In genomic region chr22:26480611-26480932, GRCh38 we compare ENCODE assay signal across 13 cellular contexts. TPM values are rescaled to one million over a fixed set of nuclear protein-coding genes. Genes with fewer than 3 reads are reported as not detected.
DNase-seq lines count a peak whose midpoint lies in the region; ATAC-seq and TF ChIP-seq lines count a peak whose summit lies in the region.
"Had no signal": no experiment of that assay in that cellular context is flagged by ENCODE, and none has a peak within 500 bp of the region (broad histone marks: within the 10 kb centered on the region; RNA-seq: fewer than 3 reads in every experiment).

No MANE protein-coding gene starts in this region.

- TF ChIP-seq CTCF in natural killer cell (IDR thresholded peaks at IDR 0.05): no peak

- peak overlapping the region; percentile 95 for H3K4me3 Mint-ChIP-seq in activated T-helper 1 cell treated with anti-CD3 and anti-CD28 coated beads, Interleukin-12 subunit alpha, Interleukin-12 subunit beta, Interleukin-2, Interleukin-4 antibody, amounts not matched to agents 30 ng/mL and 10 ng/mL and 1 ng/mL, durations not matched to agents 14 hours and 24 hours and 36 hours
- peak overlapping the region; percentile 2 for H3K4me3 Mint-ChIP-seq in natural killer cell

- no peak for ATAC-seq in natural killer cell
- no peak for ATAC-seq in GM19035 (IDR thresholded peaks at IDR 0.05; ENCODE audit: unreplicated experiment)
- no peak for ATAC-seq in GM18502 (IDR thresholded peaks at IDR 0.05; ENCODE audit: poor library complexity, unreplicated experiment)

- H3K27ac Mint-ChIP-seq in activated T-helper 1 cell treated with anti-CD3 and anti-CD28 coated beads, Interleukin-12 subunit alpha, Interleukin-12 subunit beta, Interleukin-2, Interleukin-4 antibody, amounts not matched to agents 30 ng/mL and 10 ng/mL and 1 ng/mL, durations not matched to agents 14 hours and 24 hours and 36 hours: peak overlapping the region; percentile 94
- H3K27ac Mint-ChIP-seq in natural killer cell: no peak overlapping the region

- no peaks in the 10 kb centered on the region for H3K27me3 Mint-ChIP-seq in activated T-helper 1 cell treated with anti-CD3 and anti-CD28 coated beads, Interleukin-12 subunit alpha, Interleukin-12 subunit beta, Interleukin-2, Interleukin-4 antibody, amounts not matched to agents 30 ng/mL and 10 ng/mL and 1 ng/mL, durations not matched to agents 14 hours and 24 hours and 36 hours (ENCODE audit: insufficient read depth)
- no peaks in the 10 kb centered on the region for H3K27me3 Mint-ChIP-seq in natural killer cell (ENCODE audit: low read depth in 2 of 2)

- H3K4me3 ChIP-seq in BLaER1 (peak overlapping the region; percentile 90), HUES6 (ENCODE audit: low read depth, low read length) (peak overlapping the region; percentile 30; the same call in 1 of the 2 replicates)

- H4K20me1 ChIP-seq in BLaER1: no peaks in the 10 kb centered on the region

- H3K9me3 Mint-ChIP-seq in activated T-helper 1 cell treated with anti-CD3 and anti-CD28 coated beads, Interleukin-12 subunit alpha, Interleukin-12 subunit beta, Interleukin-2, Interleukin-4 antibody, amounts not matched to agents 30 ng/mL and 10 ng/mL and 1 ng/mL, durations not matched to agents 14 hours and 24 hours and 36 hours: no peaks in the 10 kb centered on the region
- H3K9me3 Mint-ChIP-seq in natural killer cell: no peaks in the 10 kb centered on the region

- H3K27me3 ChIP-seq in BLaER1 (no peaks in the 10 kb centered on the region), HUES6 (ENCODE audit: control insufficient read depth, insufficient read depth, low read length) (no peaks in the 10 kb centered on the region)
- H3K27me3 ChIP-seq: neutrophil had no signal

- peaks cover 82% of the 10 kb centered on the region for H3K4me1 Mint-ChIP-seq in activated T-helper 1 cell treated with anti-CD3 and anti-CD28 coated beads, Interleukin-12 subunit alpha, Interleukin-12 subunit beta, Interleukin-2, Interleukin-4 antibody, amounts not matched to agents 30 ng/mL and 10 ng/mL and 1 ng/mL, durations not matched to agents 14 hours and 24 hours and 36 hours (ENCODE audit: low read depth)
- peaks cover 63% of the 10 kb centered on the region in 2 donors for H3K4me1 Mint-ChIP-seq in natural killer cell

- peaks cover 20% of the 10 kb centered on the region for H3K4me1 ChIP-seq in BLaER1
- peaks cover 29% of the 10 kb centered on the region for H3K4me1 ChIP-seq in HUES6 (ENCODE audit: control insufficient read depth, insufficient read depth, low read length)

- intact Hi-C loops in activated T-helper 1 cell treated with anti-CD3 and anti-CD28 coated beads, Interleukin-12 subunit alpha, Interleukin-12 subunit beta, Interleukin-2, Interleukin-4 antibody, amounts not matched to agents 30 ng/mL and 10 ng/mL and 1 ng/mL, durations not matched to agents 14 hours and 24 hours and 36 hours (cut with micrococcal nuclease): no loop called here
- intact Hi-C loops in natural killer cell (cut with micrococcal nuclease): no loop called here

- H3K4me2 ChIP-seq in BLaER1: peak overlapping the region; percentile 94

- peaks cover 27% of the 10 kb centered on the region for H3K36me3 Mint-ChIP-seq in activated T-helper 1 cell treated with anti-CD3 and anti-CD28 coated beads, Interleukin-12 subunit alpha, Interleukin-12 subunit beta, Interleukin-2, Interleukin-4 antibody, amounts not matched to agents 30 ng/mL and 10 ng/mL and 1 ng/mL, durations not matched to agents 14 hours and 24 hours and 36 hours (ENCODE audit: low read depth)
- peaks cover 18% of the 10 kb centered on the region for H3K36me3 Mint-ChIP-seq in natural killer cell

- H3K9me3 ChIP-seq in BLaER1 (no peaks in the 10 kb centered on the region), HUES6 (ENCODE audit: control insufficient read depth, insufficient read depth, low read depth, low read length) (no peaks in the 10 kb centered on the region)
- H3K9me3 ChIP-seq: neutrophil had no signal

- H3K9ac ChIP-seq in BLaER1 (peak overlapping the region; percentile 100), HUES6 (ENCODE audit: low read length) (peak overlapping the region; percentile 27)

- no peak for DNase-seq in activated T-helper 1 cell treated with anti-CD3 and anti-CD28 coated beads, Interleukin-12 subunit alpha, Interleukin-12 subunit beta, Interleukin-2, Interleukin-4 antibody, amounts not matched to agents 30 ng/mL and 10 ng/mL and 1 ng/mL, durations not matched to agents 14 hours and 24 hours and 36 hours (ENCODE audit: low spot score)
- DNase-seq in natural killer cell: no peak
- no peak for DNase-seq in anterior cingulate cortex (lab: John Stamatoyannopoulos, UW)
- no peak for DNase-seq in EL
- DNase-seq: HCEC 1CT; kidney glomerular epithelial cell; NCI-H524 treated with DMSO at 0.1 percent for 48 hours; stimulated activated CD4-positive, alpha-beta T cell treated with anti-CD3 and anti-CD28 coated beads, Interleukin-2, amount 100 ng/mL, for 24 hours had no signal

- H3K27ac ChIP-seq in BLaER1 (peak overlapping the region; percentile 98), HUES6 (ENCODE audit: low read depth, low read length) (no peak overlapping the region)

- H3K36me3 ChIP-seq in BLaER1: peaks cover 29% of the 10 kb centered on the region
- H3K36me3 ChIP-seq in HUES6 (ENCODE audit: control insufficient read depth, insufficient read depth, low read length): peaks cover 48% of the 10 kb centered on the region
- H3K36me3 ChIP-seq: neutrophil had no signal

RNA-seq across cellular contexts. Expression of gene HPS4, which starts 3.0 kb away (rescaled TPM):
- 43.8 and 44.5 TPM in 2 replicates for total RNA-seq in activated T-helper 1 cell treated with anti-CD3 and anti-CD28 coated beads, Interleukin-12 subunit alpha, Interleukin-12 subunit beta, Interleukin-2, Interleukin-4 antibody, amounts not matched to agents 30 ng/mL and 10 ng/mL and 1 ng/mL, durations not matched to agents 14 hours and 24 hours and 36 hours
- 10 to 100 TPM; 44.8 to 53.6 (median 50.7) TPM for total RNA-seq in natural killer cell

RNA-seq across cellular contexts. Expression of gene SRRD, which starts 3.1 kb away (rescaled TPM):
- 29.2 and 34.8 TPM in 2 replicates for total RNA-seq in activated T-helper 1 cell treated with anti-CD3 and anti-CD28 coated beads, Interleukin-12 subunit alpha, Interleukin-12 subunit beta, Interleukin-2, Interleukin-4 antibody, amounts not matched to agents 30 ng/mL and 10 ng/mL and 1 ng/mL, durations not matched to agents 14 hours and 24 hours and 36 hours
- total RNA-seq in natural killer cell: 10 to 100 TPM; 18.8 to 21.5 (median 21.4) TPM

RNA-seq across cellular contexts. Expression of gene TFIP11, which starts 31.7 kb away (rescaled TPM):
- 57.2 and 58.1 TPM in 2 replicates for total RNA-seq in activated T-helper 1 cell treated with anti-CD3 and anti-CD28 coated beads, Interleukin-12 subunit alpha, Interleukin-12 subunit beta, Interleukin-2, Interleukin-4 antibody, amounts not matched to agents 30 ng/mL and 10 ng/mL and 1 ng/mL, durations not matched to agents 14 hours and 24 hours and 36 hours
- 100 to 1,000 TPM; 108 to 131 (median 124) TPM for total RNA-seq in natural killer cell

RNA-seq across cellular contexts. Expression of gene ASPHD2, which starts 51.5 kb away (rescaled TPM):
- 23.4 and 23.5 TPM in 2 replicates for total RNA-seq in activated T-helper 1 cell treated with anti-CD3 and anti-CD28 coated beads, Interleukin-12 subunit alpha, Interleukin-12 subunit beta, Interleukin-2, Interleukin-4 antibody, amounts not matched to agents 30 ng/mL and 10 ng/mL and 1 ng/mL, durations not matched to agents 14 hours and 24 hours and 36 hours
- 1 to 10 TPM; 1.6 to 3.0 (median 1.9) TPM for total RNA-seq in natural killer cell
